Comparison of ENCODE assay signal across 7 cellular contexts in genomic region chr18:80034852-80035406, GRCh38. TPM values are rescaled to one million over a fixed set of nuclear protein-coding genes. Genes with fewer than 3 reads are reported as not detected.
A peak's percentile ranks its signal among the peaks of the same experiment; 100 is the strongest.
DNase-seq lines count a peak whose midpoint lies in the region; TF ChIP-seq lines count a peak whose summit lies in the region.

No MANE protein-coding gene starts in this region.

- H3K27me3 ChIP-seq in H7 (ENCODE audit: control insufficient read depth, insufficient read depth, low read length) (no peaks in the 10 kb centered on the region), SJSA1 (replicated peaks) (no peaks in the 10 kb centered on the region), sigmoid colon (no peaks in the 10 kb centered on the region)

- no peak for DNase-seq in H7
- no peak for DNase-seq in SJSA1 (ENCODE audit: low read depth in 1 of 2, low spot score in 2 of 2)
- DNase-seq in fibroblast of pulmonary artery (ENCODE audit: low read depth), result peak; percentile 3
- no peak for DNase-seq in sigmoid colon
- DNase-seq in HuH-7 (ENCODE audit: low spot score), result no peak
- no peak for DNase-seq in D341Med (ENCODE audit: low spot score)
- DNase-seq in stimulated activated naive CD4-positive, alpha-beta T cell treated with Interleukin-2 at 50 U/mL for 16 hours (lab: John Stamatoyannopoulos, UW), result no peak

- H3K4me1 ChIP-seq in SJSA1 (replicated peaks) (peaks cover 11% of the 10 kb centered on the region), sigmoid colon (peaks cover 0 to 21% (median 13%) of the 10 kb centered on the region in 4 donors)

- H3K9me3 ChIP-seq in SJSA1 (replicated peaks) (no peaks in the 10 kb centered on the region; the same call in 1 of the 2 replicates), sigmoid colon (no peaks in the 10 kb centered on the region)

- TF ChIP-seq EP300 in sigmoid colon (IDR thresholded peaks at IDR 0.05), result no peak

- H3K4me3 ChIP-seq in H7 (ENCODE audit: insufficient read depth, low read depth, low read length) (peak overlapping the region; percentile 83), SJSA1 (peak overlapping the region; percentile 68), fibroblast of pulmonary artery (replicated peaks; ENCODE audit: low read depth, low read length) (peak overlapping the region; percentile 61), sigmoid colon (peak overlapping the region; percentile 44 to 93 (median 78))

- H3K36me3 ChIP-seq in H7 (replicated peaks; ENCODE audit: control insufficient read depth, insufficient read depth, low read length), result no peaks in the 10 kb centered on the region
- H3K36me3 ChIP-seq in SJSA1, result peaks cover 16% of the 10 kb centered on the region
- peaks cover 0 to 26% (median 0%) of the 10 kb centered on the region in 4 donors for H3K36me3 ChIP-seq in sigmoid colon

- WGBS in sigmoid colon, 2 donors, result 9 to 13% methylated on average over 8 of the region's 8 CpGs

- H3K27ac ChIP-seq in SJSA1 (peak overlapping the region; percentile 46), sigmoid colon (peak overlapping the region; percentile 83 to 91 (median 84))

- intact Hi-C loops in sigmoid colon (cut with DNase I), result loop anchor here (2.0 kb wide), 1 partner anchor 74 kb away; the partner anchor contains the start of gene ADNP2

- TF ChIP-seq CTCF in fibroblast of pulmonary artery (IDR thresholded peaks at IDR 0.05; ENCODE audit: low read length, missing control alignments) (no peak), sigmoid colon (IDR thresholded peaks at IDR 0.05) (peak in 1 of 4 experiments; percentile 2)

- no peak for TF ChIP-seq POLR2A in sigmoid colon (IDR thresholded peaks at IDR 0.05)

RNA-seq across cellular contexts. Expression of gene RBFA, which starts 0.7 kb away (rescaled TPM):
- total RNA-seq in H7 (2014; rRNA removed; shearing (Covaris generic)), result 37.2 and 45.2 TPM in 2 replicates
- 45.5 and 58.7 TPM in 2 replicates for total RNA-seq in SJSA1 (2014; rRNA removed; shearing (Covaris generic))
- 10 to 100 TPM; 20.2 to 39.5 (median 28.4) TPM for total RNA-seq in sigmoid colon
- polyA plus RNA-seq in sigmoid colon, result 10 to 100 TPM in 2 of 3 donors, 1 to 10 TPM in 1; 9.0 to 21.5 (median 10.8) TPM

RNA-seq across cellular contexts. Expression of gene TXNL4A, which starts 46.6 kb away (rescaled TPM):
- 80.2 and 98.4 TPM in 2 replicates for total RNA-seq in H7 (2014; rRNA removed; shearing (Covaris generic))
- 97.6 and 190 TPM in 2 replicates for total RNA-seq in SJSA1 (2014; rRNA removed; shearing (Covaris generic))
- 10 to 100 TPM; 16.9 to 32.9 (median 27.1) TPM for total RNA-seq in sigmoid colon
- polyA plus RNA-seq in sigmoid colon, result 10 to 100 TPM; 72.9 to 85.3 (median 85.3) TPM
